In the genomic region with DNA sequence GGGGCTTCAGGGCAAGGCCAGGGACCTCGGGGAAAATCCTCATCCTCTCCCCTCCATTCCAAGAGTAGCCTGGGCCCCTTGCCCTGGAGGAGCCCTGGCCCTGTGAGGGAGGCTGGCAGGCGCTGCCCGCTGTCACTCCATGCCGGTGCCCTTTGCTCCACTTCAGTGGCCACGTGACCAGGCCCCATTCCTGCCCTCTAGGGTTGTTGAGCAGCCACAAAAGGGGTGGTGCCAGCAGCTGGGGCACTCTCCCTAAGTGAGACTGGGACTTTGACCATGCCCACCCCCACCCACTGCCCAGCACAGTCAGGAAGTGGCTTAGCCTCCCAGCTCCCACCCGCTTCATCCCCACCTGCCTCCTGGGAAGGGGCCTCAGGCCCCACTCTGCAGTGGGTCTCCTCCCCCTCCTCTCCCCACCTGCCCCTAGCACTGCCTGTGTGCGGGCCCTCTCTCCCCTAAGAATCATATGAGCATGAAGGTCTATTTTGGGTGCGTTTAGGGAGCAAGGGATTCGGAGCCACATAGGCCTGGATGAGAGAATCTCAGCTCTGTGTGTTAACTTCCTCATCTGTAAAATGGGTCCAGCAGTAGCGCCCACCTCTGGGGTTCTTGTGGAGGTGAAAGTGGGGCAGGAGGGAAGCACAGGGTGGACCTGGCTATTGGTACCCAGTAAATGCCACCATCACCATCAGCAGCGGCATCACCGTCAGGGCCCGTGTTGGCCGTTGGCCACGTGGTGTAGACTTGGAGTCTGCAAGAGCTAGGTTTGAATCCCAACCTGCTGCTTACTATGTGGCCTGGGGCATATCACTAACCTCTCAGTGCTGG, we compare ENCODE assay signal across 11 cellular contexts. TPM values are rescaled to one million over a fixed set of nuclear protein-coding genes. Genes with fewer than 3 reads are reported as not detected.
DNase-seq lines count a peak whose midpoint lies in the region; ATAC-seq lines count a peak whose summit lies in the region.
"Had no signal": no experiment of that assay in that cellular context is flagged by ENCODE, and none has a peak within 500 bp of the region (broad histone marks: within the 10 kb centered on the region; RNA-seq: fewer than 3 reads in every experiment).

No MANE protein-coding gene starts in this region.

- H3K27ac ChIP-seq in rectal smooth muscle tissue (ENCODE audit: low read depth, low read length), result peak overlapping the region; percentile 81
- H3K27ac ChIP-seq: VCaP had no signal

- H3K27me3 ChIP-seq in rectal smooth muscle tissue (ENCODE audit: control insufficient read depth, insufficient read depth, low read length), result no peaks in the 10 kb centered on the region

- peak in 10 of 14 donors; percentile 15 to 71 (median 32) for DNase-seq in C1 segment of cervical spinal cord (lab: John Stamatoyannopoulos, UW)
- DNase-seq in amygdala (lab: John Stamatoyannopoulos, UW), result peak in 38 of 56 donors; percentile 8 to 83 (median 55)
- DNase-seq in hypothalamus (lab: John Stamatoyannopoulos, UW), result peak in 36 of 51 donors; percentile 9 to 84 (median 48)
- no peak for DNase-seq in occipital lobe (lab: John Stamatoyannopoulos, UW)
- no peak for DNase-seq in KG1 (lab: John Stamatoyannopoulos, UW)
- DNase-seq: activated naive CD8-positive, alpha-beta T cell treated with anti-CD3 and anti-CD28 coated beads, Interleukin-2, amount 10 ng/mL, durations not matched to agents 7 days and 5 days; NCI-H524 treated with DMSO at 0.1 percent for 48 hours had no signal

- H3K4me1 ChIP-seq in rectal smooth muscle tissue (ENCODE audit: control insufficient read depth, insufficient read depth, low read length), result peaks cover 32% of the 10 kb centered on the region

- ATAC-seq in HG02970 (IDR thresholded peaks at IDR 0.05; ENCODE audit: low FRiP score, unreplicated experiment) (no peak), HG03159 (IDR thresholded peaks at IDR 0.05; ENCODE audit: unreplicated experiment) (no peak)

- peaks cover 19% of the 10 kb centered on the region for H3K36me3 ChIP-seq in rectal smooth muscle tissue (ENCODE audit: control insufficient read depth, insufficient read depth, low read length)

- peak overlapping the region; percentile 30 for H3K4me3 ChIP-seq in rectal smooth muscle tissue (ENCODE audit: low read length)

- H3K9ac ChIP-seq in rectal smooth muscle tissue (ENCODE audit: low read length), result no peak overlapping the region

RNA-seq across cellular contexts. Expression of a gene that starts 7.2 kb away (rescaled TPM):
- total RNA-seq in occipital lobe, result 9.0 TPM

RNA-seq across cellular contexts. Expression of a gene that starts 27.6 kb away (rescaled TPM):
- 21.5 TPM for total RNA-seq in occipital lobe

RNA-seq across cellular contexts. Expression of a gene that starts 46.5 kb away (rescaled TPM):
- 23.2 TPM for total RNA-seq in occipital lobe

RNA-seq across cellular contexts. Expression of a gene that starts 48.1 kb away (rescaled TPM):
- 69.9 TPM for total RNA-seq in occipital lobe

Comparison
In these comparisons a context has a peak if more than half of its experiments do, and no peak if none do; other contexts are left out.
1. DNase-seq: peak in C1 segment of cervical spinal cord (10 of 14), amygdala (38 of 56) and hypothalamus (36 of 51); none in occipital lobe (single experiment) and KG1 (single experiment).